In the genomic region with DNA sequence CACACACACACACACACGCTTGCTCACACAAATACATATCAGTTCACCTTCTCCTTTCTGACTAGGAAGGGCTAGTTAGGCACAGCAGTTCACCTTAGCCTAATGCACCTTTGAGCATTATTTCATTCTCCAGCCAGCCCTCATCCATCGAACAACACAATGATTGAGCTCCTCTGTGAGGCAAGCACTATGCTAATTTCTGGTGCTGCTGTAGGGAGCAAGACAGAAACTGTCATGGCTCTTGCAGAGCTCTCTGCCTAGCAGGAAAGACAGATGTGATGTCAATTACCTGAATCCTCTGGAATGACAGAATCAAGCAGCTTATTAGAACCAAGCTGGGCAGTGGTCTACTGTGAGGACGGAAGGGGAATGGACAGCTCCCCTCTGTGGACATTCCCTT, we compare ENCODE assay signal across 1 cellular context.
TF ChIP-seq lines count a peak whose summit lies in the region.

No MANE protein-coding gene starts in this region.

TF ChIP-seq in WTC11, 78 proteins besides CTCF, POLR2A, EP300 and RAD21 (continued from another document):
- TF ChIP-seq, protein P1, sequence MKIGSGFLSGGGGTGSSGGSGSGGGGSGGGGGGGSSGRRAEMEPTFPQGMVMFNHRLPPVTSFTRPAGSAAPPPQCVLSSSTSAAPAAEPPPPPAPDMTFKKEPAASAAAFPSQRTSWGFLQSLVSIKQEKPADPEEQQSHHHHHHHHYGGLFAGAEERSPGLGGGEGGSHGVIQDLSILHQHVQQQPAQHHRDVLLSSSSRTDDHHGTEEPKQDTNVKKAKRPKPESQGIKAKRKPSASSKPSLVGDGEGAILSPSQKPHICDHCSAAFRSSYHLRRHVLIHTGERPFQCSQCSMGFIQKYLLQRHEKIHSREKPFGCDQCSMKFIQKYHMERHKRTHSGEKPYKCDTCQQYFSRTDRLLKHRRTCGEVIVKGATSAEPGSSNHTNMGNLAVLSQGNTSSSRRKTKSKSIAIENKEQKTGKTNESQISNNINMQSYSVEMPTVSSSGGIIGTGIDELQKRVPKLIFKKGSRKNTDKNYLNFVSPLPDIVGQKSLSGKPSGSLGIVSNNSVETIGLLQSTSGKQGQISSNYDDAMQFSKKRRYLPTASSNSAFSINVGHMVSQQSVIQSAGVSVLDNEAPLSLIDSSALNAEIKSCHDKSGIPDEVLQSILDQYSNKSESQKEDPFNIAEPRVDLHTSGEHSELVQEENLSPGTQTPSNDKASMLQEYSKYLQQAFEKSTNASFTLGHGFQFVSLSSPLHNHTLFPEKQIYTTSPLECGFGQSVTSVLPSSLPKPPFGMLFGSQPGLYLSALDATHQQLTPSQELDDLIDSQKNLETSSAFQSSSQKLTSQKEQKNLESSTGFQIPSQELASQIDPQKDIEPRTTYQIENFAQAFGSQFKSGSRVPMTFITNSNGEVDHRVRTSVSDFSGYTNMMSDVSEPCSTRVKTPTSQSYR (CRISPR knock-in tag; IDR thresholded peaks at IDR 0.05) = no peak
- TF ChIP-seq, protein P2, sequence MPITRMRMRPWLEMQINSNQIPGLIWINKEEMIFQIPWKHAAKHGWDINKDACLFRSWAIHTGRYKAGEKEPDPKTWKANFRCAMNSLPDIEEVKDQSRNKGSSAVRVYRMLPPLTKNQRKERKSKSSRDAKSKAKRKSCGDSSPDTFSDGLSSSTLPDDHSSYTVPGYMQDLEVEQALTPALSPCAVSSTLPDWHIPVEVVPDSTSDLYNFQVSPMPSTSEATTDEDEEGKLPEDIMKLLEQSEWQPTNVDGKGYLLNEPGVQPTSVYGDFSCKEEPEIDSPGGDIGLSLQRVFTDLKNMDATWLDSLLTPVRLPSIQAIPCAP (CRISPR knock-in tag; IDR thresholded peaks at IDR 0.05) = no peak
- TF ChIP-seq, protein P3, sequence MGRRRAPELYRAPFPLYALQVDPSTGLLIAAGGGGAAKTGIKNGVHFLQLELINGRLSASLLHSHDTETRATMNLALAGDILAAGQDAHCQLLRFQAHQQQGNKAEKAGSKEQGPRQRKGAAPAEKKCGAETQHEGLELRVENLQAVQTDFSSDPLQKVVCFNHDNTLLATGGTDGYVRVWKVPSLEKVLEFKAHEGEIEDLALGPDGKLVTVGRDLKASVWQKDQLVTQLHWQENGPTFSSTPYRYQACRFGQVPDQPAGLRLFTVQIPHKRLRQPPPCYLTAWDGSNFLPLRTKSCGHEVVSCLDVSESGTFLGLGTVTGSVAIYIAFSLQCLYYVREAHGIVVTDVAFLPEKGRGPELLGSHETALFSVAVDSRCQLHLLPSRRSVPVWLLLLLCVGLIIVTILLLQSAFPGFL (CRISPR knock-in tag; IDR thresholded peaks at IDR 0.05; ENCODE audit: borderline replicate concordance) = no peak
TF ChIP-seq in WTC11: peak in this region for 0.
